2 cellular contexts compared by ENCODE assay signal in genomic region chr12:27194644-27195043, GRCh38.
TF ChIP-seq lines count a peak whose summit lies in the region.

No MANE protein-coding gene starts in this region.

TF ChIP-seq in IMR-90, 13 proteins besides CTCF, POLR2A, EP300 and RAD21 (continued from another document):
- TF ChIP-seq CHD1 (IDR thresholded peaks at IDR 0.05; ENCODE audit: low read depth, low read length) (no peak), RCOR1 (IDR thresholded peaks at IDR 0.05; ENCODE audit: insufficient replicate concordance, low read length) (no peak), FOS (IDR thresholded peaks at IDR 0.05; ENCODE audit: low read depth, low read length) (no peak), BHLHE40 (IDR thresholded peaks at IDR 0.05; ENCODE audit: low read depth, low read length) (no peak), SMC3 (IDR thresholded peaks at IDR 0.05; ENCODE audit: low read depth, low read length) (no peak), NFE2L2 (IDR thresholded peaks at IDR 0.05; ENCODE audit: low read depth, low read length) (no peak), MAZ (IDR thresholded peaks at IDR 0.05; ENCODE audit: borderline replicate concordance, low read depth, low read length) (no peak), ELK1 (IDR thresholded peaks at IDR 0.05; ENCODE audit: borderline replicate concordance, low read depth, low read length) (no peak), MXI1 (IDR thresholded peaks at IDR 0.05; ENCODE audit: borderline replicate concordance, low read depth, low read length) (no peak), USF2 (IDR thresholded peaks at IDR 0.05; ENCODE audit: low read depth, low read length) (no peak)
TF ChIP-seq in IMR-90: peak in this region for 0.

TF ChIP-seq in SK-N-SH treated with all-trans-retinoic acid at 6 μM for 48 hours, 23 proteins besides CTCF, POLR2A, EP300 and RAD21 (continued from another document):
- TF ChIP-seq ZNF8 (CRISPR knock-in tag; IDR thresholded peaks at IDR 0.05) (no peak), PATZ1 (CRISPR knock-in tag; IDR thresholded peaks at IDR 0.05; ENCODE audit: borderline replicate concordance) (no peak), CREB5 (CRISPR knock-in tag; IDR thresholded peaks at IDR 0.05; ENCODE audit: low read depth) (no peak), CSRNP3 (CRISPR knock-in tag; IDR thresholded peaks at IDR 0.05) (no peak), OSR1 (CRISPR knock-in tag; IDR thresholded peaks at IDR 0.05) (no peak), ZFP30 (CRISPR knock-in tag; IDR thresholded peaks at IDR 0.05) (no peak), POU6F1 (CRISPR knock-in tag; IDR thresholded peaks at IDR 0.05; ENCODE audit: borderline replicate concordance, low read depth) (no peak), ZFP3 (CRISPR knock-in tag; IDR thresholded peaks at IDR 0.05) (no peak), ESRRG (CRISPR knock-in tag; IDR thresholded peaks at IDR 0.05) (no peak), BACH2 (CRISPR knock-in tag; IDR thresholded peaks at IDR 0.05; ENCODE audit: borderline replicate concordance) (no peak), PPARA (CRISPR knock-in tag; IDR thresholded peaks at IDR 0.05; ENCODE audit: borderline replicate concordance) (no peak), TSHZ2 (CRISPR knock-in tag; IDR thresholded peaks at IDR 0.05) (no peak), SNAI2 (CRISPR knock-in tag; IDR thresholded peaks at IDR 0.05) (no peak), ZNF565 (CRISPR knock-in tag; conservative IDR thresholded peaks at IDR 0.05; ENCODE audit: low read depth) (no peak)
